ENCODE assay signal across 21 cellular contexts in genomic region chr6:157272372-157272771, GRCh38.
"Had no signal": no experiment of that assay in that cellular context is flagged by ENCODE, and none has a peak within 500 bp of the region (broad histone marks: within the 10 kb centered on the region; RNA-seq: fewer than 3 reads in every experiment).

No MANE protein-coding gene starts in this region.

- H3K36me3 ChIP-seq: breast epithelium, esophagus muscularis mucosa, gastroesophageal sphincter, heart left ventricle, tibial nerve, uterus had no signal

- DNase-seq: activated CD4-positive, alpha-beta T cell treated with anti-CD3 and anti-CD28 coated beads, Interleukin-2, amount 10 ng/mL, durations not matched to agents 7 days and 5 days; activated CD8-positive, alpha-beta T cell treated with anti-CD3 and anti-CD28 coated beads, Interleukin-2, amount 10 ng/mL, durations not matched to agents 7 days and 5 days; activated gamma-delta T cell; activated T-cell treated with anti-CD3 and anti-CD28 coated beads, Interleukin-2, amount 50 U/mL, for 4 hours; cerebellar nuclear complex; effector CD8-positive, alpha-beta T cell; heart left ventricle; left ventricle myocardium superior; occipital lobe; stimulated activated CD4-positive, alpha-beta T cell treated with anti-CD3 and anti-CD28 coated beads, Interleukin-4, amount 100 ng/mL, for 4 hours; stimulated activated naive B cell treated with anti-CD40 and anti-IgM and Interleukin-4, amounts not matched to agents 10 μg/mL and 1 μg/mL and 100 μg/mL, for 72 hours; uterus had no signal

- H3K4me1 ChIP-seq: breast epithelium had no signal

- ATAC-seq: activated CD4-positive, CD25-positive, alpha-beta regulatory T cell treated with anti-CD3 and anti-CD28 coated beads, Interleukin-2, amount 50 U/mL, for 24 hours; activated CD8-positive, alpha-beta T cell treated with anti-CD3 and anti-CD28 coated beads, Interleukin-2, amount 10 ng/mL, durations not matched to agents 7 days and 5 days; activated T-cell treated with anti-CD3 and anti-CD28 coated beads, Interleukin-2, amount 50 U/mL, for 4 hours; gastroesophageal sphincter; heart left ventricle; left ventricle myocardium superior; stimulated activated naive B cell treated with anti-CD40 and anti-IgM and Interleukin-4, amounts not matched to agents 10 μg/mL and 1 μg/mL and 100 μg/mL, for 72 hours had no signal

- H3K27me3 ChIP-seq: breast epithelium, esophagus muscularis mucosa, gastroesophageal sphincter, heart left ventricle, tibial nerve, uterus had no signal

- H3K27me3 Mint-ChIP-seq: activated CD4-positive, alpha-beta T cell treated with anti-CD3 and anti-CD28 coated beads, Interleukin-2, amount 10 ng/mL, durations not matched to agents 7 days and 5 days; activated naive CD4-positive, alpha-beta T cell treated with anti-CD3 and anti-CD28 coated beads, Interleukin-2, amount 50 U/mL, for 24 hours; stimulated activated naive B cell treated with anti-CD40 and anti-IgM and Interleukin-4, amounts not matched to agents 10 μg/mL and 1 μg/mL and 100 μg/mL, for 72 hours had no signal

- H3K36me3 Mint-ChIP-seq: activated naive CD4-positive, alpha-beta T cell treated with anti-CD3 and anti-CD28 coated beads, Interleukin-2, amount 50 U/mL, for 24 hours; stimulated activated naive B cell treated with anti-CD40 and anti-IgM and Interleukin-4, amounts not matched to agents 10 μg/mL and 1 μg/mL and 100 μg/mL, for 72 hours had no signal

- H3K27ac Mint-ChIP-seq: activated CD4-positive, alpha-beta T cell treated with anti-CD3 and anti-CD28 coated beads, Interleukin-2, amount 10 ng/mL, durations not matched to agents 7 days and 5 days; activated naive CD4-positive, alpha-beta T cell treated with anti-CD3 and anti-CD28 coated beads, Interleukin-2, amount 50 U/mL, for 24 hours; dendritic cell treated with granulocyte-macrophage colony-stimulating factor and Interleukin-4, amounts not matched to agents 40 ng/mL and 50 ng/mL, for 4 days; progenitor cell of endocrine pancreas; stimulated activated naive B cell treated with anti-CD40 and anti-IgM and Interleukin-4, amounts not matched to agents 10 μg/mL and 1 μg/mL and 100 μg/mL, for 72 hours had no signal

- H3K4me3 ChIP-seq: breast epithelium, esophagus muscularis mucosa, gastroesophageal sphincter, heart left ventricle, skin epidermis, tibial nerve, uterus had no signal

- H3K9me3 ChIP-seq: breast epithelium, esophagus muscularis mucosa, gastroesophageal sphincter, heart left ventricle, tibial nerve, uterus had no signal

- H3K4me3 Mint-ChIP-seq: activated CD4-positive, alpha-beta T cell treated with anti-CD3 and anti-CD28 coated beads, Interleukin-2, amount 10 ng/mL, durations not matched to agents 7 days and 5 days; activated CD8-positive, alpha-beta T cell treated with anti-CD3 and anti-CD28 coated beads, Interleukin-2, amount 10 ng/mL, durations not matched to agents 7 days and 5 days; activated naive CD4-positive, alpha-beta T cell treated with anti-CD3 and anti-CD28 coated beads, Interleukin-2, amount 50 U/mL, for 24 hours; activated T-cell treated with anti-CD3 and anti-CD28 coated beads, Interleukin-2, amount 50 U/mL, for 4 hours; dendritic cell treated with granulocyte-macrophage colony-stimulating factor and Interleukin-4, amounts not matched to agents 40 ng/mL and 50 ng/mL, for 4 days; stimulated activated naive B cell treated with anti-CD40 and anti-IgM and Interleukin-4, amounts not matched to agents 10 μg/mL and 1 μg/mL and 100 μg/mL, for 72 hours had no signal
